In genomic region chr12:106074361-106074705, GRCh38 we compare ENCODE assay signal across 18 cellular contexts.
DNase-seq lines count a peak whose midpoint lies in the region; ATAC-seq and TF ChIP-seq lines count a peak whose summit lies in the region.
"Had no signal": no experiment of that assay in that cellular context is flagged by ENCODE, and none has a peak within 500 bp of the region (broad histone marks: within the 10 kb centered on the region; RNA-seq: fewer than 3 reads in every experiment).

No MANE protein-coding gene starts in this region.

- H3K4me3 ChIP-seq in cardiac muscle cell (no peak overlapping the region), SJSA1 (no peak overlapping the region), lung (no peak overlapping the region)
- H3K4me3 ChIP-seq: BLaER1, prostate gland, suprapubic skin had no signal

- no peaks in the 10 kb centered on the region for H3K9me3 ChIP-seq in cardiac muscle cell (ENCODE audit: low read depth)
- H3K9me3 ChIP-seq in SJSA1 (replicated peaks) = no peaks in the 10 kb centered on the region
- H3K9me3 ChIP-seq in lung (ENCODE audit: control insufficient read depth in 2 of 2, insufficient read depth in 1 of 2, low read length in 1 of 2) = no peaks in the 10 kb centered on the region
- H3K9me3 ChIP-seq: BLaER1, prostate gland, suprapubic skin had no signal

- H3K27ac ChIP-seq in cardiac muscle cell (peak overlapping the region; percentile 91), SJSA1 (peak overlapping the region; percentile 20; the same call in 1 of the 2 replicates), lung (ENCODE audit: low read depth in 1 of 2, low read length in 1 of 2) (peak overlapping the region; percentile 48 to 69), temporal lobe (ENCODE audit: low read depth, low read length) (peak overlapping the region; percentile 82)
- H3K27ac ChIP-seq: BLaER1, prostate gland, RWPE1, suprapubic skin had no signal

- DNase-seq in cardiac muscle cell (ENCODE audit: low read depth in 1 of 2, low spot score in 1 of 2) (no peak), Right ventricle myocardium inferior (ENCODE audit: missing footprints) (no peak), SJSA1 (ENCODE audit: low read depth in 1 of 2, low spot score in 2 of 2) (no peak), lung (ENCODE audit: low spot score) (no peak), SW480 (ENCODE audit: low spot score) (no peak), KBM-7 (no peak)
- no peak for DNase-seq in activated effector memory CD4-positive, alpha-beta T cell treated with Interleukin-2 at 50 U/mL for 16 hours
- DNase-seq: activated naive CD4-positive, alpha-beta T cell treated with Interleukin-2 at 50 U/mL for 16 hours; GDM1; left colon; NCI-H187; stimulated activated CD4-positive, alpha-beta T cell treated with anti-CD3 and anti-CD28 coated beads, Interleukin-4, amount 100 ng/mL, for 4 hours; T-helper 1 cell had no signal

- WGBS in lung, 2 donors = 59 to 60% methylated on average over 1 of the region's 1 CpG

- intact Hi-C loops in Right ventricle myocardium inferior (cut with DNase I) = loop anchor here (10.0 kb wide), 1 partner anchor 130 kb away; no protein-coding TSS in a partner anchor

- ATAC-seq in Right ventricle myocardium inferior (no peak), lung (ENCODE audit: insufficient read depth, low FRiP score) (no peak)
- ATAC-seq: left colon had no signal

- H3K36me3 ChIP-seq in cardiac muscle cell (no peaks in the 10 kb centered on the region), SJSA1 (peaks cover 91% of the 10 kb centered on the region), lung (ENCODE audit: control insufficient read depth in 2 of 2, insufficient read depth in 2 of 2, low read length in 2 of 2) (peaks cover 0 to 3% of the 10 kb centered on the region in 2 donors)
- H3K36me3 ChIP-seq: BLaER1, prostate gland had no signal

- in situ Hi-C loops in KBM-7 (cut with MboI; ENCODE audit: low pct_unique_long_range_greater_than_20kb, low sequenced_read_pairs) = no loop called here

- H3K27me3 ChIP-seq in cardiac muscle cell (no peaks in the 10 kb centered on the region), SJSA1 (replicated peaks) (no peaks in the 10 kb centered on the region), lung (ENCODE audit: control insufficient read depth, insufficient read depth) (no peaks in the 10 kb centered on the region)
- H3K27me3 ChIP-seq: BLaER1, suprapubic skin had no signal

- peaks cover 19% of the 10 kb centered on the region for H3K4me1 ChIP-seq in cardiac muscle cell (ENCODE audit: low read depth)
- peaks cover 45% of the 10 kb centered on the region for H3K4me1 ChIP-seq in SJSA1 (replicated peaks)
- peaks cover 3 to 8% of the 10 kb centered on the region in 2 donors for H3K4me1 ChIP-seq in lung (ENCODE audit: control insufficient read depth in 2 of 2, insufficient read depth in 2 of 2, low read length in 2 of 2)
- H3K4me1 ChIP-seq: BLaER1, prostate gland had no signal

- no peak for TF ChIP-seq CTCF in cardiac muscle cell (IDR thresholded peaks at IDR 0.05; ENCODE audit: low read depth, low read length)
- no peak for TF ChIP-seq CTCF in lung (IDR thresholded peaks at IDR 0.05; ENCODE audit: control extremely low read depth, extremely low read depth)

Comparison
In these comparisons a context has a peak if more than half of its experiments do, and no peak if none do; other contexts are left out.
1. H3K27ac ChIP-seq: peak in every context shown above with its lines; median percentile 91 in cardiac muscle cell; 82 in temporal lobe; 58 in lung; 20 in SJSA1.